In genomic region chrX:84363054-84363453, GRCh38 we compare ENCODE assay signal across 1 cellular context.
TF ChIP-seq lines count a peak whose summit lies in the region.

No MANE protein-coding gene starts in this region.

TF ChIP-seq in WTC11, 78 proteins besides CTCF, POLR2A, EP300 and RAD21:
- TF ChIP-seq TEAD4 (CRISPR knock-in tag; IDR thresholded peaks at IDR 0.05) (no peak), RORB (CRISPR knock-in tag; IDR thresholded peaks at IDR 0.05) (no peak), ZNF396 (CRISPR knock-in tag; IDR thresholded peaks at IDR 0.05; ENCODE audit: borderline replicate concordance) (no peak), ZBTB21 (CRISPR knock-in tag; IDR thresholded peaks at IDR 0.05; ENCODE audit: borderline replicate concordance) (no peak), ZNF138 (CRISPR knock-in tag; conservative IDR thresholded peaks at IDR 0.05) (no peak), OVOL2 (CRISPR knock-in tag; IDR thresholded peaks at IDR 0.05; ENCODE audit: borderline replicate concordance) (no peak), ZNF281 (CRISPR knock-in tag; IDR thresholded peaks at IDR 0.05) (no peak), SP1 (CRISPR knock-in tag; conservative IDR thresholded peaks at IDR 0.05) (no peak), ZNF263 (CRISPR knock-in tag; IDR thresholded peaks at IDR 0.05; ENCODE audit: low read depth) (no peak), NR3C1 (CRISPR knock-in tag; conservative IDR thresholded peaks at IDR 0.05; ENCODE audit: low read depth) (no peak), KAT7 (CRISPR knock-in tag; IDR thresholded peaks at IDR 0.05; ENCODE audit: borderline replicate concordance) (no peak), ZSCAN18 (CRISPR knock-in tag; IDR thresholded peaks at IDR 0.05) (no peak), PRRX2 (CRISPR knock-in tag; IDR thresholded peaks at IDR 0.05) (no peak), ZNF232 (CRISPR knock-in tag; IDR thresholded peaks at IDR 0.05) (no peak), CREM (CRISPR knock-in tag; IDR thresholded peaks at IDR 0.05) (no peak), SOX15 (CRISPR knock-in tag; IDR thresholded peaks at IDR 0.05) (no peak)
- TF ChIP-seq, protein P1, sequence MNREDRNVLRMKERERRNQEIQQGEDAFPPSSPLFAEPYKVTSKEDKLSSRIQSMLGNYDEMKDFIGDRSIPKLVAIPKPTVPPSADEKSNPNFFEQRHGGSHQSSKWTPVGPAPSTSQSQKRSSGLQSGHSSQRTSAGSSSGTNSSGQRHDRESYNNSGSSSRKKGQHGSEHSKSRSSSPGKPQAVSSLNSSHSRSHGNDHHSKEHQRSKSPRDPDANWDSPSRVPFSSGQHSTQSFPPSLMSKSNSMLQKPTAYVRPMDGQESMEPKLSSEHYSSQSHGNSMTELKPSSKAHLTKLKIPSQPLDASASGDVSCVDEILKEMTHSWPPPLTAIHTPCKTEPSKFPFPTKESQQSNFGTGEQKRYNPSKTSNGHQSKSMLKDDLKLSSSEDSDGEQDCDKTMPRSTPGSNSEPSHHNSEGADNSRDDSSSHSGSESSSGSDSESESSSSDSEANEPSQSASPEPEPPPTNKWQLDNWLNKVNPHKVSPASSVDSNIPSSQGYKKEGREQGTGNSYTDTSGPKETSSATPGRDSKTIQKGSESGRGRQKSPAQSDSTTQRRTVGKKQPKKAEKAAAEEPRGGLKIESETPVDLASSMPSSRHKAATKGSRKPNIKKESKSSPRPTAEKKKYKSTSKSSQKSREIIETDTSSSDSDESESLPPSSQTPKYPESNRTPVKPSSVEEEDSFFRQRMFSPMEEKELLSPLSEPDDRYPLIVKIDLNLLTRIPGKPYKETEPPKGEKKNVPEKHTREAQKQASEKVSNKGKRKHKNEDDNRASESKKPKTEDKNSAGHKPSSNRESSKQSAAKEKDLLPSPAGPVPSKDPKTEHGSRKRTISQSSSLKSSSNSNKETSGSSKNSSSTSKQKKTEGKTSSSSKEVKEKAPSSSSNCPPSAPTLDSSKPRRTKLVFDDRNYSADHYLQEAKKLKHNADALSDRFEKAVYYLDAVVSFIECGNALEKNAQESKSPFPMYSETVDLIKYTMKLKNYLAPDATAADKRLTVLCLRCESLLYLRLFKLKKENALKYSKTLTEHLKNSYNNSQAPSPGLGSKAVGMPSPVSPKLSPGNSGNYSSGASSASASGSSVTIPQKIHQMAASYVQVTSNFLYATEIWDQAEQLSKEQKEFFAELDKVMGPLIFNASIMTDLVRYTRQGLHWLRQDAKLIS (CRISPR knock-in tag; IDR thresholded peaks at IDR 0.05; ENCODE audit: borderline replicate concordance) = no peak
